Comparison of ENCODE assay signal across 13 cellular contexts in genomic region chr2:41990688-41991087, GRCh38. TPM values are rescaled to one million over a fixed set of nuclear protein-coding genes. Genes with fewer than 3 reads are reported as not detected.
DNase-seq lines count a peak whose midpoint lies in the region; ATAC-seq and TF ChIP-seq lines count a peak whose summit lies in the region.
"Had no signal": no experiment of that assay in that cellular context is flagged by ENCODE, and none has a peak within 500 bp of the region (broad histone marks: within the 10 kb centered on the region; RNA-seq: fewer than 3 reads in every experiment).

No MANE protein-coding gene starts in this region.

- no peaks in the 10 kb centered on the region for H4K20me1 ChIP-seq in GM23338 (replicated peaks; ENCODE audit: insufficient read depth)

- intact Hi-C loops in posterior vena cava (cut with DNase I): no loop called here

- H3K4me2 ChIP-seq in GM23338: no peak overlapping the region

- no peaks in the 10 kb centered on the region for H3F3A ChIP-seq in GM23338 (replicated peaks; ENCODE audit: low read depth)

- H3K27me3 ChIP-seq in brain microvascular endothelial cell (replicated peaks): no peaks in the 10 kb centered on the region
- no peaks in the 10 kb centered on the region for H3K27me3 ChIP-seq in GM23338 (ENCODE audit: insufficient read depth)

- no peaks in the 10 kb centered on the region for H3K4me1 ChIP-seq in GM23338 (ENCODE audit: insufficient read depth)

- no peaks in the 10 kb centered on the region for H3K36me3 Mint-ChIP-seq in progenitor cell of endocrine pancreas (ENCODE audit: insufficient read depth)
- peaks cover 5% of the 10 kb centered on the region; the same call in 2 of the 3 replicates for H3K36me3 Mint-ChIP-seq in GM23338 (ENCODE audit: low read depth)

- H3K4me3 Mint-ChIP-seq in progenitor cell of endocrine pancreas (ENCODE audit: low read depth): no peak overlapping the region
- H3K4me3 Mint-ChIP-seq in GM23338: no peak overlapping the region

- no peaks in the 10 kb centered on the region for H3K36me3 ChIP-seq in brain microvascular endothelial cell (replicated peaks)
- H3K36me3 ChIP-seq in GM23338 (ENCODE audit: insufficient read depth): no peaks in the 10 kb centered on the region

- H3K27ac ChIP-seq in brain microvascular endothelial cell: no peak overlapping the region
- H3K27ac ChIP-seq in GM23338 (ENCODE audit: low read depth): no peak overlapping the region

- H3K4me1 Mint-ChIP-seq in progenitor cell of endocrine pancreas (ENCODE audit: low read depth) (peaks cover 25% of the 10 kb centered on the region), GM23338 (peaks cover 10% of the 10 kb centered on the region)

- no peak overlapping the region for H3K4me3 ChIP-seq in brain microvascular endothelial cell (ENCODE audit: low read depth, low read length)
- H3K4me3 ChIP-seq in GM23338: no peak overlapping the region

- no peaks in the 10 kb centered on the region for H3K79me2 ChIP-seq in GM23338 (replicated peaks; ENCODE audit: insufficient read depth)

- H3K27ac Mint-ChIP-seq in progenitor cell of endocrine pancreas (peak overlapping the region; percentile 15), GM23338 (no peak overlapping the region)

- in situ Hi-C loops in brain microvascular endothelial cell (cut with HindIII; ENCODE audit: low pct_ligation_motif_present, low sequenced_read_pairs): no loop called here

- H3K27me3 Mint-ChIP-seq in progenitor cell of endocrine pancreas: no peaks in the 10 kb centered on the region
- H3K27me3 Mint-ChIP-seq in GM23338 (ENCODE audit: insufficient read depth, low read depth, poor library complexity): peaks cover 7% of the 10 kb centered on the region

- 0 out of 2 replicates have a peak, but pooled peaks cover 3% of the 10 kb centered on the region for H3K9me2 ChIP-seq in GM23338 (ENCODE audit: insufficient read depth)

- TF ChIP-seq CTCF in brain microvascular endothelial cell (IDR thresholded peaks at IDR 0.05; ENCODE audit: low read depth, low read length, missing control alignments): no peak
- no peak for TF ChIP-seq CTCF in progenitor cell of endocrine pancreas (IDR thresholded peaks at IDR 0.05; ENCODE audit: unreplicated experiment)
- TF ChIP-seq CTCF in GM23338 (conservative IDR thresholded peaks at IDR 0.05; ENCODE audit: low read depth in 2 of 2): no peak

- peak; percentile 40 for DNase-seq in HCEC 1CT
- peak; percentile 64 for DNase-seq in brain microvascular endothelial cell
- peak; percentile 78 for DNase-seq in iris pigment epithelial cell (ENCODE audit: low read depth)
- DNase-seq in progenitor cell of endocrine pancreas (ENCODE audit: low spot score, unreplicated experiment): no peak
- DNase-seq in posterior vena cava (ENCODE audit: low spot score): no peak
- DNase-seq in GM23338 (ENCODE audit: low spot score): no peak
- DNase-seq: activated CD8-positive, alpha-beta memory T cell treated with anti-CD3 and anti-CD28 coated beads, Interleukin-2, amount 50 U/mL, for 4 hours; activated naive CD4-positive, alpha-beta T cell treated with anti-CD3 and anti-CD28 coated beads, Interleukin-2, amount 50 U/mL, for 16 hours; central memory CD4-positive, alpha-beta T cell; left colon; stimulated activated CD4-positive, alpha-beta T cell treated with anti-CD3 and anti-CD28 coated beads, Interleukin-4, amount 100 ng/mL, for 1 hour had no signal

- H3K9me3 Mint-ChIP-seq in progenitor cell of endocrine pancreas (ENCODE audit: low read depth): no peaks in the 10 kb centered on the region
- H3K9me3 Mint-ChIP-seq in GM23338: peaks cover 13% of the 10 kb centered on the region

- H2AFZ ChIP-seq in GM23338: no peak overlapping the region; the same call in 1 of the 2 replicates

- ATAC-seq in HG02973 (IDR thresholded peaks at IDR 0.05; ENCODE audit: unreplicated experiment) (no peak), GM21529 (IDR thresholded peaks at IDR 0.05; ENCODE audit: unreplicated experiment) (no peak), GM23338 (no peak)
- ATAC-seq: left colon had no signal

TF ChIP-seq in GM23338, 12 proteins besides CTCF, POLR2A, EP300 and RAD21 (continues in another document):
- no peak for TF ChIP-seq CREB1 (CRISPR knock-in tag; IDR thresholded peaks at IDR 0.05; ENCODE audit: low read depth)
- TF ChIP-seq ETS1 (IDR thresholded peaks at IDR 0.05): no peak
- TF ChIP-seq EZH2 (IDR thresholded peaks at IDR 0.05; ENCODE audit: low read depth, unreplicated experiment): no peak
- TF ChIP-seq REST (IDR thresholded peaks at IDR 0.05; ENCODE audit: unreplicated experiment): no peak

RNA-seq across cellular contexts. Expression of gene PKDCC, which starts 57.1 kb away (rescaled TPM):
- total RNA-seq in progenitor cell of endocrine pancreas (334 and 335 TPM in 2 replicates), posterior vena cava (100 to 1,000 TPM; 137 to 169 TPM)
- 32.8 and 44.8 TPM in 2 replicates for total RNA-seq in GM23338 (2014; rRNA removed; shearing (Covaris generic))
- polyA plus RNA-seq in GM23338 (2016; fragmentation: Nextera tagmentation; extraction: Ambion mirVana): 7.0 and 9.3 TPM in 2 replicates

Comparison
In these comparisons a context has a peak if more than half of its experiments do, and no peak if none do; other contexts are left out.
1. DNase-seq: peak in HCEC 1CT (single experiment), brain microvascular endothelial cell (single experiment) and iris pigment epithelial cell (single experiment); none in progenitor cell of endocrine pancreas (single experiment), posterior vena cava (single experiment) and GM23338 (single experiment).